Comparison of ENCODE assay signal across 3 cellular contexts in the genomic region with DNA sequence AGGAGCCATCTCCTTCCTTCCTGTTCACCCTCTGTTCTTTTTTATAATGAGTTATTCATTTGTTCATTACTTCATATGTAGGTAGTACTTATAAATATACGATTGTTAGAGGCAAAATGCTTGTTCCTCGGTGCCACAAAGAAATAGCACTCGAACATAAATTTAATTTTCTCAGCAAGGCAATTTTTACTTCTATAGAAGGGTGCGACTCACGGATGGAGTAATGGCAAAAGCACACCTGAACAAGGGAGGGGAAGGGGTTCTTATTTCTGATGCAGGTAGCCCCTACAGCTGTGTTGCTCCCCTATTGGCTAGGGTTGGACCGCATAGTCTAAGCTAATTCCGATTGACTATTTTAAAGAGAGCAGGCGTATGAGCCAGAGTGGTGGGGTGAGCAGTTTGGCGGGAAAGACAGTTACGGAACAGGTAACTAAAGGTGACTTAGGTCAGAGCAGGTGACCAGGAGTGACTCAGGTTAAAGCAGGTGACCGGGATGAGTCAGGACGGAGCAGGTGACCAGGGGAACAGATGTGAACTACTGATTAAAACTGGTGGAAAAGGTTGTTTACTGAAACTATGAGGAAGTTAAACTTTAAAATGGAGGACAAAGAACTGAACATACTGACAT. TPM values are rescaled to one million over a fixed set of nuclear protein-coding genes. Genes with fewer than 3 reads are reported as not detected.
"Had no signal": no experiment of that assay in that cellular context is flagged by ENCODE, and none has a peak within 500 bp of the region (broad histone marks: within the 10 kb centered on the region; RNA-seq: fewer than 3 reads in every experiment).

No MANE protein-coding gene starts in this region.

RNA-seq across cellular contexts. Expression of gene LMO2, which starts 40.0 kb away (rescaled TPM):
- total RNA-seq: activated naive CD4-positive, alpha-beta T cell treated with anti-CD3 and anti-CD28 coated beads for 36 hours; activated T-helper 1 cell treated with anti-CD3 and anti-CD28 coated beads, Interleukin-12 subunit alpha, Interleukin-12 subunit beta, Interleukin-2, Interleukin-4 antibody, amounts not matched to agents 30 ng/mL and 10 ng/mL and 1 ng/mL, durations not matched to agents 14 hours and 24 hours and 36 hours; chondrocyte had no signal
